In the genomic region with DNA sequence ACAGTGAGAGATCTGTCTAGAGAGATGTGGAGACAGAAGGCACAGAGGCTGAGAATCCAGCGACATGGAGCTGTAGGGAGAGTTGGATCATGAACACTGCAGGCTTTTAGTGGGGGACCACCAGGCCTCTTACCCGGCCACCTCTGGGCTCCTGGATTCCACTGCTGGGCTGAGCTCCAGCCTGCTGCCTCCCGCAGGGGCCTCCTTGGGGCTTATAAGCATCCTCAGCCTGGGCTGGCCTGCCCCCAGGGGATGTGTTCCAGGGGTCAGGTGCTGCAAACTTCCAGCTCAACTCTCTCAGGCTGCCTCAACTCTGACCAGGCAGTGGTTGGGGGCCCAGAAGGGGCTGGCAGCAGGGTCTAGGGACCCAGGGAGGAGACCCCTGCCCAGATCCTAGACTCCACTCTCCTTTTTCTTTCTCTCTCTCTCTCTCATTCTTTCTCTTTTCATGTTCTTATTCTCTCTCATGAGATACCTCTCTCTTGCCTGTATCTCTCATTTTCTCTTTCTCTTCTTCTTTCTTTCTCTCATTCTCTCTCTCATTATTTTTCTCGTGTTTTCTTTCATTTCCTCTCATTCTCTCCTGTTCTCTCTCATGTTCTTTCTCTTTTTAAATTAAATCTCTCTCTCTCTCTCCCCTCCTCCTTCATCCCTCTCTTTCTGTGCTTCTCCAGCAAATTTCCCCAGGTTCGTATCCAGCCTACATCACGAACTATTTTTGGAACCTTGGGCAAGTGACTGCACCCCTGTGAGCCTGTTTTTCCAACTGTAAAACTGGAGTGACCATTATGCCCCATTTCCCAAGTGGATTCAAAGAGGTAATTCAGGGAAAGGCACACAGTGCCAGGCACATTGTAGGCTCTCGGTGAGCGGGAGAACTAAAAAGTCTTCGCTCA, we compare ENCODE assay signal across 22 cellular contexts. TPM values are rescaled to one million over a fixed set of nuclear protein-coding genes. Genes with fewer than 3 reads are reported as not detected.
"Had no signal": no experiment of that assay in that cellular context is flagged by ENCODE, and none has a peak within 500 bp of the region (broad histone marks: within the 10 kb centered on the region; RNA-seq: fewer than 3 reads in every experiment).

Gene KLK4 (minus strand): TSS at position 190 of the 896 bp plus-strand sequence. CDS start 657 bp downstream, outside the sequence.

- DNase-seq: activated CD4-positive, alpha-beta T cell treated with anti-CD3 and anti-CD28 coated beads for 48 hours; activated CD4-positive, alpha-beta T cell treated with anti-CD3 and anti-CD28 coated beads, Interleukin-2, amount 50 U/mL, for 4 hours; activated CD4-positive, CD25-positive, alpha-beta regulatory T cell treated with anti-CD3 and anti-CD28 coated beads, Interleukin-2, amount 50 U/mL, for 72 hours; activated CD8-positive, alpha-beta memory T cell treated with anti-CD3 and anti-CD28 coated beads for 24 hours; activated gamma-delta T cell; activated naive CD4-positive, alpha-beta T cell treated with anti-CD3 and anti-CD28 coated beads for 36 hours; activated T-cell treated with anti-CD3 and anti-CD28 coated beads, Interleukin-2, amount 50 U/mL, for 4 hours; amygdala; Kasumi-1; NCI-H1048; NCI-H1694; NCI-H2029; NCI-H345; NCI-H510A; NCI-H526 treated with DMSO at 0.1 percent for 48 hours; Right ventricle myocardium superior; SK-N-SH; SW 1271 had no signal

- H3K9ac ChIP-seq: SK-N-SH had no signal

- H3K9me3 ChIP-seq: SJCRH30, SK-N-SH had no signal

- FAIRE-seq: astrocyte had no signal

- ATAC-seq: activated T-cell treated with anti-CD3 and anti-CD28 coated beads, Interleukin-2, amount 50 U/mL, for 4 hours had no signal

- H3K36me3 ChIP-seq: SJCRH30 had no signal

- H3K27me3 ChIP-seq: SJCRH30 had no signal

- H3K4me2 ChIP-seq: SK-N-SH had no signal

RNA-seq across cellular contexts. Expression of gene KLK4, which starts in this region (rescaled TPM):
- total RNA-seq: activated naive CD4-positive, alpha-beta T cell treated with anti-CD3 and anti-CD28 coated beads for 36 hours; activated T-cell treated with anti-CD3 and anti-CD28 coated beads, Interleukin-2, amount 50 U/mL, for 4 hours; astrocyte; OCI-LY7; Right ventricle myocardium superior; RPMI7951 had no signal
- polyA plus RNA-seq: SK-N-SH had no signal
